Comparison of ENCODE assay signal across 1 cellular context in the genomic region with DNA sequence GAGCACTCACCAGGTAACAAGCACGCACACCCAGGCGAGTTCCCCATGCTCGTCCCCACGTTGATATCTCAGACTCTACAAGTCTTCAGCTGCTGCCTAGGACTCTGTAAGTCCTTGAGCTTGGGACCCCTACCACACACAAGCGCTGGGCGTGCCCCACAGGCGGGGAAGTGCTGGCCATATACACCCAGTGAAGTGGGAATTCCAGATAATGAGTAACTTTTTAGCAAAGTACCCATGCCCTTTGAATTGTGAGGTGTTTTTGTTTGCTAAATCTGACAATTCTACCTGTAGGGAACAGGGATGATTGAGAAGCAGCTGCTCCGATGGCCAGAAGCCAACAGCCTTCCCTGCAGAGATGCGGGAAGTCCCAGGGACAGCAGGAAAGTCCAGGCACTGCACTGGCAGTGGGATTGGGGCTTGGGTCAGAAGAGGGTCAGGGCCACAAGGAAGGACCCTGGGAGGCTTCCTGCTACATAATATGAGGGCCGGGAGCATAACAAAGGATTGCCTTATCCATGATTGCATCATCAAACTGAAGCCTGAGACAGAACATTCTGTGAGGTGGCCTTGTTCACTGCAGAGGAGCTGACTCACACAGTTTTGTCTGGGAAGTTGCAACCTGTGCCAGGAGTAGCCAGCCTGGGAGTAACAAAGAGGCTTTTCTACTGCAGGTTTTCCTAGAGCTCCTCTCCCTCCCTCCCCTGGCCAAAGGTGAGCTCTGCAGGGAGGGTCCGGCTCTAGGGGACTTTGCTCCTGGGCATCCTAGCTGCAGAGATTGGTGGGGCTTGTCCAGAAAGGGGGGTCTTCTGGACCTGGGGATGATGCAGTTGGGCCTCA.
TF ChIP-seq lines count a peak whose summit lies in the region.

No MANE protein-coding gene starts in this region.

TF ChIP-seq in HepG2, 621 proteins besides CTCF, POLR2A, EP300 and RAD21 (continued from another document and continues in another):
- TF ChIP-seq, protein P1, sequence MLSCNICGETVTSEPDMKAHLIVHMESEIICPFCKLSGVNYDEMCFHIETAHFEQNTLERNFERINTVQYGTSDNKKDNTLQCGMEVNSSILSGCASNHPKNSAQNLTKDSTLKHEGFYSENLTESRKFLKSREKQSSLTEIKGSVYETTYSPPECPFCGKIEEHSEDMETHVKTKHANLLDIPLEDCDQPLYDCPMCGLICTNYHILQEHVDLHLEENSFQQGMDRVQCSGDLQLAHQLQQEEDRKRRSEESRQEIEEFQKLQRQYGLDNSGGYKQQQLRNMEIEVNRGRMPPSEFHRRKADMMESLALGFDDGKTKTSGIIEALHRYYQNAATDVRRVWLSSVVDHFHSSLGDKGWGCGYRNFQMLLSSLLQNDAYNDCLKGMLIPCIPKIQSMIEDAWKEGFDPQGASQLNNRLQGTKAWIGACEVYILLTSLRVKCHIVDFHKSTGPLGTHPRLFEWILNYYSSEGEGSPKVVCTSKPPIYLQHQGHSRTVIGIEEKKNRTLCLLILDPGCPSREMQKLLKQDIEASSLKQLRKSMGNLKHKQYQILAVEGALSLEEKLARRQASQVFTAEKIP (CRISPR knock-in tag; IDR thresholded peaks at IDR 0.05; ENCODE audit: borderline replicate concordance): no peak
- TF ChIP-seq, protein P2, sequence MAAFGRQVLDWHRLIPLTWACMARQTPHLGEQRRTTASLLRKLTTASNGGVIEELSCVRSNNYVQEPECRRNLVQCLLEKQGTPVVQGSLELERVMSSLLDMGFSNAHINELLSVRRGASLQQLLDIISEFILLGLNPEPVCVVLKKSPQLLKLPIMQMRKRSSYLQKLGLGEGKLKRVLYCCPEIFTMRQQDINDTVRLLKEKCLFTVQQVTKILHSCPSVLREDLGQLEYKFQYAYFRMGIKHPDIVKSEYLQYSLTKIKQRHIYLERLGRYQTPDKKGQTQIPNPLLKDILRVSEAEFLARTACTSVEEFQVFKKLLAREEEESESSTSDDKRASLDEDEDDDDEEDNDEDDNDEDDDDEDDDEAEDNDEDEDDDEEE (CRISPR knock-in tag; IDR thresholded peaks at IDR 0.05): no peak
- peak; percentile 100 for TF ChIP-seq NCOR1 (IDR thresholded peaks at IDR 0.05; ENCODE audit: borderline replicate concordance, low read length)
- no peak for TF ChIP-seq PAF1 (CRISPR knock-in tag; IDR thresholded peaks at IDR 0.05)
- TF ChIP-seq, protein P3, sequence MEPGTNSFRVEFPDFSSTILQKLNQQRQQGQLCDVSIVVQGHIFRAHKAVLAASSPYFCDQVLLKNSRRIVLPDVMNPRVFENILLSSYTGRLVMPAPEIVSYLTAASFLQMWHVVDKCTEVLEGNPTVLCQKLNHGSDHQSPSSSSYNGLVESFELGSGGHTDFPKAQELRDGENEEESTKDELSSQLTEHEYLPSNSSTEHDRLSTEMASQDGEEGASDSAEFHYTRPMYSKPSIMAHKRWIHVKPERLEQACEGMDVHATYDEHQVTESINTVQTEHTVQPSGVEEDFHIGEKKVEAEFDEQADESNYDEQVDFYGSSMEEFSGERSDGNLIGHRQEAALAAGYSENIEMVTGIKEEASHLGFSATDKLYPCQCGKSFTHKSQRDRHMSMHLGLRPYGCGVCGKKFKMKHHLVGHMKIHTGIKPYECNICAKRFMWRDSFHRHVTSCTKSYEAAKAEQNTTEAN (CRISPR knock-in tag; conservative IDR thresholded peaks at IDR 0.05): peak; percentile 92
- TF ChIP-seq HOXA5 (CRISPR knock-in tag; IDR thresholded peaks at IDR 0.05): peak; percentile 61; the same call in 1 of the 2 replicates
- no peak for TF ChIP-seq PLRG1 (conservative IDR thresholded peaks at IDR 0.05)
- no peak for TF ChIP-seq HNRNPUL1 (IDR thresholded peaks at IDR 0.05; ENCODE audit: low read depth, low read length)
- TF ChIP-seq BCL6 (CRISPR knock-in tag; IDR thresholded peaks at IDR 0.05): peak; percentile 98
- peak; percentile 88 for TF ChIP-seq ZSCAN25 (CRISPR knock-in tag; IDR thresholded peaks at IDR 0.05)
- TF ChIP-seq ZNF776 (CRISPR knock-in tag; IDR thresholded peaks at IDR 0.05): 0 out of 2 replicates have a peak, but pooled peaks have one; percentile 29
- TF ChIP-seq SOX6 (IDR thresholded peaks at IDR 0.05): no peak
- peak; percentile 99 for TF ChIP-seq SOX6 (CRISPR knock-in tag; IDR thresholded peaks at IDR 0.05)
- TF ChIP-seq, protein P4, sequence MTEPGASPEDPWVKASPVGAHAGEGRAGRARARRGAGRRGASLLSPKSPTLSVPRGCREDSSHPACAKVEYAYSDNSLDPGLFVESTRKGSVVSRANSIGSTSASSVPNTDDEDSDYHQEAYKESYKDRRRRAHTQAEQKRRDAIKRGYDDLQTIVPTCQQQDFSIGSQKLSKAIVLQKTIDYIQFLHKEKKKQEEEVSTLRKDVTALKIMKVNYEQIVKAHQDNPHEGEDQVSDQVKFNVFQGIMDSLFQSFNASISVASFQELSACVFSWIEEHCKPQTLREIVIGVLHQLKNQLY (CRISPR knock-in tag; IDR thresholded peaks at IDR 0.05): peak; percentile 85
- no peak for TF ChIP-seq ZNF761 (CRISPR knock-in tag; conservative IDR thresholded peaks at IDR 0.05)
- TF ChIP-seq HHEX (CRISPR knock-in tag; IDR thresholded peaks at IDR 0.05): peak; percentile 61
- peak; percentile 69 for TF ChIP-seq DMAP1 (CRISPR knock-in tag; IDR thresholded peaks at IDR 0.05)
- no peak for TF ChIP-seq PAWR (CRISPR knock-in tag; IDR thresholded peaks at IDR 0.05; ENCODE audit: borderline replicate concordance)
- TF ChIP-seq ZNF747 (CRISPR knock-in tag; IDR thresholded peaks at IDR 0.05; ENCODE audit: borderline replicate concordance): peak; percentile 89; the same call in 1 of the 2 replicates
- TF ChIP-seq SATB2 (CRISPR knock-in tag; IDR thresholded peaks at IDR 0.05): peak; percentile 80; the same call in 1 of the 2 replicates
- TF ChIP-seq ZNF660 (CRISPR knock-in tag; IDR thresholded peaks at IDR 0.05; ENCODE audit: borderline replicate concordance, low read depth): no peak
- no peak for TF ChIP-seq ZNF383 (CRISPR knock-in tag; IDR thresholded peaks at IDR 0.05; ENCODE audit: borderline replicate concordance)
- no peak for TF ChIP-seq AGO2 (optimal IDR thresholded peaks at IDR 0.05; ENCODE audit: low read depth, low read length)
- peak; percentile 70 for TF ChIP-seq ZNF143 (CRISPR knock-in tag; IDR thresholded peaks at IDR 0.05)
- no peak for TF ChIP-seq TEAD2 (CRISPR knock-in tag; IDR thresholded peaks at IDR 0.05)
- TF ChIP-seq, protein P5, sequence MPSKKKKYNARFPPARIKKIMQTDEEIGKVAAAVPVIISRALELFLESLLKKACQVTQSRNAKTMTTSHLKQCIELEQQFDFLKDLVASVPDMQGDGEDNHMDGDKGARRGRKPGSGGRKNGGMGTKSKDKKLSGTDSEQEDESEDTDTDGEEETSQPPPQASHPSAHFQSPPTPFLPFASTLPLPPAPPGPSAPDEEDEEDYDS (CRISPR knock-in tag; IDR thresholded peaks at IDR 0.05): no peak
- TF ChIP-seq, protein P6, sequence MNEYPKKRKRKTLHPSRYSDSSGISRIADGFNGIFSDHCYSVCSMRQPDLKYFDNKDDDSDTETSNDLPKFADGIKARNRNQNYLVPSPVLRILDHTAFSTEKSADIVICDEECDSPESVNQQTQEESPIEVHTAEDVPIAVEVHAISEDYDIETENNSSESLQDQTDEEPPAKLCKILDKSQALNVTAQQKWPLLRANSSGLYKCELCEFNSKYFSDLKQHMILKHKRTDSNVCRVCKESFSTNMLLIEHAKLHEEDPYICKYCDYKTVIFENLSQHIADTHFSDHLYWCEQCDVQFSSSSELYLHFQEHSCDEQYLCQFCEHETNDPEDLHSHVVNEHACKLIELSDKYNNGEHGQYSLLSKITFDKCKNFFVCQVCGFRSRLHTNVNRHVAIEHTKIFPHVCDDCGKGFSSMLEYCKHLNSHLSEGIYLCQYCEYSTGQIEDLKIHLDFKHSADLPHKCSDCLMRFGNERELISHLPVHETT (CRISPR knock-in tag; conservative IDR thresholded peaks at IDR 0.05): no peak
- TF ChIP-seq ZNF34 (CRISPR knock-in tag; IDR thresholded peaks at IDR 0.05; ENCODE audit: borderline replicate concordance): no peak
- TF ChIP-seq ZNF33B (CRISPR knock-in tag; IDR thresholded peaks at IDR 0.05): 0 out of 2 replicates have a peak, but pooled peaks have one; percentile 3
- TF ChIP-seq, protein P7, sequence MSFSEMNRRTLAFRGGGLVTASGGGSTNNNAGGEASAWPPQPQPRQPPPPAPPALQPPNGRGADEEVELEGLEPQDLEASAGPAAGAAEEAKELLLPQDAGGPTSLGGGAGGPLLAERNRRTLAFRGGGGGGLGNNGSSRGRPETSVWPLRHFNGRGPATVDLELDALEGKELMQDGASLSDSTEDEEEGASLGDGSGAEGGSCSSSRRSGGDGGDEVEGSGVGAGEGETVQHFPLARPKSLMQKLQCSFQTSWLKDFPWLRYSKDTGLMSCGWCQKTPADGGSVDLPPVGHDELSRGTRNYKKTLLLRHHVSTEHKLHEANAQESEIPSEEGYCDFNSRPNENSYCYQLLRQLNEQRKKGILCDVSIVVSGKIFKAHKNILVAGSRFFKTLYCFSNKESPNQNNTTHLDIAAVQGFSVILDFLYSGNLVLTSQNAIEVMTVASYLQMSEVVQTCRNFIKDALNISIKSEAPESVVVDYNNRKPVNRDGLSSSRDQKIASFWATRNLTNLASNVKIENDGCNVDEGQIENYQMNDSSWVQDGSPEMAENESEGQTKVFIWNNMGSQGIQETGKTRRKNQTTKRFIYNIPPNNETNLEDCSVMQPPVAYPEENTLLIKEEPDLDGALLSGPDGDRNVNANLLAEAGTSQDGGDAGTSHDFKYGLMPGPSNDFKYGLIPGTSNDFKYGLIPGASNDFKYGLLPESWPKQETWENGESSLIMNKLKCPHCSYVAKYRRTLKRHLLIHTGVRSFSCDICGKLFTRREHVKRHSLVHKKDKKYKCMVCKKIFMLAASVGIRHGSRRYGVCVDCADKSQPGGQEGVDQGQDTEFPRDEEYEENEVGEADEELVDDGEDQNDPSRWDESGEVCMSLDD (CRISPR knock-in tag; IDR thresholded peaks at IDR 0.05; ENCODE audit: borderline replicate concordance): peak; percentile 63; the same call in 1 of the 2 replicates
- peak; percentile 83; the same call in 1 of the 2 replicates for TF ChIP-seq REPIN1 (CRISPR knock-in tag; IDR thresholded peaks at IDR 0.05; ENCODE audit: borderline replicate concordance, low read depth)
- TF ChIP-seq, protein P8, sequence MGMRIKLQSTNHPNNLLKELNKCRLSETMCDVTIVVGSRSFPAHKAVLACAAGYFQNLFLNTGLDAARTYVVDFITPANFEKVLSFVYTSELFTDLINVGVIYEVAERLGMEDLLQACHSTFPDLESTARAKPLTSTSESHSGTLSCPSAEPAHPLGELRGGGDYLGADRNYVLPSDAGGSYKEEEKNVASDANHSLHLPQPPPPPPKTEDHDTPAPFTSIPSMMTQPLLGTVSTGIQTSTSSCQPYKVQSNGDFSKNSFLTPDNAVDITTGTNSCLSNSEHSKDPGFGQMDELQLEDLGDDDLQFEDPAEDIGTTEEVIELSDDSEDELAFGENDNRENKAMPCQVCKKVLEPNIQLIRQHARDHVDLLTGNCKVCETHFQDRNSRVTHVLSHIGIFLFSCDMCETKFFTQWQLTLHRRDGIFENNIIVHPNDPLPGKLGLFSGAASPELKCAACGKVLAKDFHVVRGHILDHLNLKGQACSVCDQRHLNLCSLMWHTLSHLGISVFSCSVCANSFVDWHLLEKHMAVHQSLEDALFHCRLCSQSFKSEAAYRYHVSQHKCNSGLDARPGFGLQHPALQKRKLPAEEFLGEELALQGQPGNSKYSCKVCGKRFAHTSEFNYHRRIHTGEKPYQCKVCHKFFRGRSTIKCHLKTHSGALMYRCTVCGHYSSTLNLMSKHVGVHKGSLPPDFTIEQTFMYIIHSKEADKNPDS (CRISPR knock-in tag; IDR thresholded peaks at IDR 0.05): peak; percentile 98
- TF ChIP-seq, protein P9, sequence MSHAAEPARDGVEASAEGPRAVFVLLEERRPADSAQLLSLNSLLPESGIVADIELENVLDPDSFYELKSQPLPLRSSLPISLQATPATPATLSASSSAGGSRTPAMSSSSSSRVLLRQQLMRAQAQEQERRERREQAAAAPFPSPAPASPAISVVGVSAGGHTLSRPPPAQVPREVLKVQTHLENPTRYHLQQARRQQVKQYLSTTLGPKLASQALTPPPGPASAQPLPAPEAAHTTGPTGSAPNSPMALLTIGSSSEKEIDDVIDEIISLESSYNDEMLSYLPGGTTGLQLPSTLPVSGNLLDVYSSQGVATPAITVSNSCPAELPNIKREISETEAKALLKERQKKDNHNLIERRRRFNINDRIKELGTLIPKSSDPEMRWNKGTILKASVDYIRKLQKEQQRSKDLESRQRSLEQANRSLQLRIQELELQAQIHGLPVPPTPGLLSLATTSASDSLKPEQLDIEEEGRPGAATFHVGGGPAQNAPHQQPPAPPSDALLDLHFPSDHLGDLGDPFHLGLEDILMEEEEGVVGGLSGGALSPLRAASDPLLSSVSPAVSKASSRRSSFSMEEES (CRISPR knock-in tag; IDR thresholded peaks at IDR 0.05): peak; percentile 82
- no peak for TF ChIP-seq EZH2 (conservative IDR thresholded peaks at IDR 0.05; ENCODE audit: low read depth, low read length)
- no peak for TF ChIP-seq REL (CRISPR knock-in tag; conservative IDR thresholded peaks at IDR 0.05)
- TF ChIP-seq, protein P10, sequence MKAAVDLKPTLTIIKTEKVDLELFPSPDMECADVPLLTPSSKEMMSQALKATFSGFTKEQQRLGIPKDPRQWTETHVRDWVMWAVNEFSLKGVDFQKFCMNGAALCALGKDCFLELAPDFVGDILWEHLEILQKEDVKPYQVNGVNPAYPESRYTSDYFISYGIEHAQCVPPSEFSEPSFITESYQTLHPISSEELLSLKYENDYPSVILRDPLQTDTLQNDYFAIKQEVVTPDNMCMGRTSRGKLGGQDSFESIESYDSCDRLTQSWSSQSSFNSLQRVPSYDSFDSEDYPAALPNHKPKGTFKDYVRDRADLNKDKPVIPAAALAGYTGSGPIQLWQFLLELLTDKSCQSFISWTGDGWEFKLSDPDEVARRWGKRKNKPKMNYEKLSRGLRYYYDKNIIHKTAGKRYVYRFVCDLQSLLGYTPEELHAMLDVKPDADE (CRISPR knock-in tag; IDR thresholded peaks at IDR 0.05): no peak
- TF ChIP-seq ZNF138 (CRISPR knock-in tag; IDR thresholded peaks at IDR 0.05; ENCODE audit: low read depth): no peak; the same call in 1 of the 2 replicates
- TF ChIP-seq ZFYVE20 (CRISPR knock-in tag; IDR thresholded peaks at IDR 0.05; ENCODE audit: borderline replicate concordance, low read depth): no peak
- no peak for TF ChIP-seq RAD51 (IDR thresholded peaks at IDR 0.05; ENCODE audit: borderline replicate concordance)
- TF ChIP-seq, protein P11, sequence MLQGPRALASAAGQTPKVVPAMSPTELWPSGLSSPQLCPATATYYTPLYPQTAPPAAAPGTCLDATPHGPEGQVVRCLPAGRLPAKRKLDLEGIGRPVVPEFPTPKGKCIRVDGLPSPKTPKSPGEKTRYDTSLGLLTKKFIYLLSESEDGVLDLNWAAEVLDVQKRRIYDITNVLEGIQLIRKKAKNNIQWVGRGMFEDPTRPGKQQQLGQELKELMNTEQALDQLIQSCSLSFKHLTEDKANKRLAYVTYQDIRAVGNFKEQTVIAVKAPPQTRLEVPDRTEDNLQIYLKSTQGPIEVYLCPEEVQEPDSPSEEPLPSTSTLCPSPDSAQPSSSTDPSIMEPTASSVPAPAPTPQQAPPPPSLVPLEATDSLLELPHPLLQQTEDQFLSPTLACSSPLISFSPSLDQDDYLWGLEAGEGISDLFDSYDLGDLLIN (CRISPR knock-in tag; IDR thresholded peaks at IDR 0.05; ENCODE audit: borderline replicate concordance): 0 out of 2 replicates have a peak, but pooled peaks have one; percentile 41
- no peak for TF ChIP-seq SCMH1 (CRISPR knock-in tag; IDR thresholded peaks at IDR 0.05; ENCODE audit: borderline replicate concordance)
- no peak for TF ChIP-seq KLF9 (CRISPR knock-in tag; IDR thresholded peaks at IDR 0.05; ENCODE audit: low read depth)
- no peak for TF ChIP-seq PHB2 (IDR thresholded peaks at IDR 0.05; ENCODE audit: partially characterized antibody)
- peak; percentile 54; the same call in 1 of the 2 replicates for TF ChIP-seq ZSCAN31 (CRISPR knock-in tag; IDR thresholded peaks at IDR 0.05; ENCODE audit: low read depth)
- no peak for TF ChIP-seq ZNF3 (CRISPR knock-in tag; IDR thresholded peaks at IDR 0.05)
- no peak for TF ChIP-seq GABPA (IDR thresholded peaks at IDR 0.05; ENCODE audit: low read depth, low read length)
- TF ChIP-seq GABPA (CRISPR knock-in tag; IDR thresholded peaks at IDR 0.05; ENCODE audit: low read depth): no peak; the same call in 1 of the 2 replicates
